Comparison of ENCODE assay signal across 17 cellular contexts in the genomic region with DNA sequence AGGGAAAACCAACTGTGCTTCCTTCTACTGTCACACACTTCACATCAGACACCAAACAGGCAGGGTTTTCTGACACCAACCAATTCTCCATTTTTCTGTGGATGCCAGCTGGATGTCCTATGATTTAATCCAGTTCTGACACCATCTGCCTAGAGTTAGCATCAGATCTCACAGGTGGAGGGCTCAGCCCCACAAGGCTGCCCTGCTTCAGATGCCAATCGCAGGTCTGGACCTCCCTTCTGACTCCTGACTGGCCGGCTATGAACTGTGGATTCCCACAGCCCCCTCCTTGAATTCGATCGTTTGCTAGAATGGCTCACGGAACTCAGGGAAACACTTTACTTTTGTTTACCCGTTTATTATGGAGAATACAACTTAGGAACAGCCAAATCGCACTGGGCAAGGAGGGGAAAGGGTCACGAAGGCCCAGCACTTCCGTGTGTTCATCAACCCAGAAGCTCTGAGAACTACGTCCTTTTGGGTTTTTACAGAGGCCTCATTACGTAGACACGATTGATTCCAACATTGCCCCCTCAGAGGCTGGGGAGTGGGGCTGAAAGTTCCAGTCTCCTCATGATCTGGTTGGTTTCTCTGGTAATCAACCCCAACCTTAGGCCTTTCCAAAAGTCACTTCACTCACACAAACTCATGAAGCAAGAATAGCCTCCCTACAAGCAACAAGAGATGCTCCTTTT. TPM values are rescaled to one million over a fixed set of nuclear protein-coding genes. Genes with fewer than 3 reads are reported as not detected.
DNase-seq lines count a peak whose midpoint lies in the region; ATAC-seq, FAIRE-seq and TF ChIP-seq lines count a peak whose summit lies in the region.
"Had no signal": no experiment of that assay in that cellular context is flagged by ENCODE, and none has a peak within 500 bp of the region (broad histone marks: within the 10 kb centered on the region; RNA-seq: fewer than 3 reads in every experiment).

No MANE protein-coding gene starts in this region.

- H3K27ac Mint-ChIP-seq in GM23338 (no peak overlapping the region), neural progenitor cell (no peak overlapping the region)
- no peak overlapping the region for H3K27ac Mint-ChIP-seq in activated CD8-positive, alpha-beta T cell treated with anti-CD3 and anti-CD28 coated beads for 36 hours

- H4K20me1 ChIP-seq in GM23338 (replicated peaks; ENCODE audit: insufficient read depth): no peaks in the 10 kb centered on the region
- H4K20me1 ChIP-seq in neural progenitor cell (ENCODE audit: low read depth): no peaks in the 10 kb centered on the region

- DNase-seq in GM23338 (ENCODE audit: low spot score) (no peak), NCI-H1694 treated with DMSO at 0.1 percent for 48 hours (lab: John Stamatoyannopoulos, UW) (peak; percentile 10), bronchial epithelial cell (ENCODE audit: low read depth) (no peak), neural progenitor cell (ENCODE audit: low spot score) (no peak), GM12892 (ENCODE audit: insufficient read length) (no peak), epidermal melanocyte (ENCODE audit: insufficient read length, low spot score) (no peak)
- DNase-seq in activated CD8-positive, alpha-beta T cell treated with anti-CD3 and anti-CD28 coated beads for 36 hours: no peak
- DNase-seq: BE2C; CD4-positive, alpha-beta memory T cell; DND-41; GDM1; H7 had no signal

- no peak for ATAC-seq in GM23338
- ATAC-seq in activated CD8-positive, alpha-beta T cell treated with anti-CD3 and anti-CD28 coated beads for 36 hours: no peak
- ATAC-seq: A549 had no signal

- no peaks in the 10 kb centered on the region for H3F3A ChIP-seq in GM23338 (replicated peaks; ENCODE audit: low read depth)
- no peaks in the 10 kb centered on the region for H3F3A ChIP-seq in neural progenitor cell (ENCODE audit: low read depth)

- peak; percentile 18 for FAIRE-seq in bronchial epithelial cell (lab: Jason Lieb, UNC)
- FAIRE-seq in GM12892 (lab: Jason Lieb, UNC): no peak
- FAIRE-seq: A549, GM18507, HTR-8/SVneo had no signal

- no peak overlapping the region for H3K4me3 Mint-ChIP-seq in GM23338
- H3K4me3 Mint-ChIP-seq in neural progenitor cell: no peak overlapping the region
- no peak overlapping the region for H3K4me3 Mint-ChIP-seq in activated CD8-positive, alpha-beta T cell treated with anti-CD3 and anti-CD28 coated beads for 36 hours
- H3K4me3 Mint-ChIP-seq: CD4-positive, alpha-beta memory T cell had no signal

- TF ChIP-seq CTCF in GM23338 (conservative IDR thresholded peaks at IDR 0.05; ENCODE audit: low read depth in 2 of 2) (no peak), bronchial epithelial cell (IDR thresholded peaks at IDR 0.05; ENCODE audit: insufficient read depth, low read length, severe bottlenecking) (no peak), neural progenitor cell (IDR thresholded peaks at IDR 0.05) (no peak)
- TF ChIP-seq CTCF in activated CD8-positive, alpha-beta T cell treated with anti-CD3 and anti-CD28 coated beads for 36 hours (IDR thresholded peaks at IDR 0.05): no peak

- POLR2A ChIA-PET in activated CD8-positive, alpha-beta T cell treated with anti-CD3 and anti-CD28 coated beads for 36 hours (lab: Charles Lee): no interaction called here

- H3K27ac ChIP-seq in GM23338 (ENCODE audit: low read depth) (no peak overlapping the region), neural progenitor cell (no peak overlapping the region)
- H3K27ac ChIP-seq: A549, C4-2B had no signal

- H3K36me3 ChIP-seq in GM23338 (ENCODE audit: insufficient read depth) (no peaks in the 10 kb centered on the region), bronchial epithelial cell (ENCODE audit: control insufficient read depth, insufficient read depth, low read length) (no peaks in the 10 kb centered on the region), neural progenitor cell (no peaks in the 10 kb centered on the region)
- H3K36me3 ChIP-seq: BE2C had no signal

- H3K9me2 ChIP-seq in GM23338 (ENCODE audit: insufficient read depth): no peaks in the 10 kb centered on the region

- no peaks in the 10 kb centered on the region for H3K4me1 Mint-ChIP-seq in GM23338
- H3K4me1 Mint-ChIP-seq in neural progenitor cell: no peaks in the 10 kb centered on the region
- peaks cover 15% of the 10 kb centered on the region for H3K4me1 Mint-ChIP-seq in activated CD8-positive, alpha-beta T cell treated with anti-CD3 and anti-CD28 coated beads for 36 hours (ENCODE audit: low read depth)

- no peak overlapping the region for H3K4me3 ChIP-seq in GM23338
- no peak overlapping the region for H3K4me3 ChIP-seq in bronchial epithelial cell (ENCODE audit: low read depth, low read length)
- no peak overlapping the region for H3K4me3 ChIP-seq in neural progenitor cell
- H3K4me3 ChIP-seq: A549 had no signal

- no peaks in the 10 kb centered on the region for H3K9me3 ChIP-seq in neural progenitor cell (ENCODE audit: low read depth)
- H3K9me3 ChIP-seq: A549, BE2C had no signal

- no peaks in the 10 kb centered on the region for H3K27me3 ChIP-seq in GM23338 (ENCODE audit: insufficient read depth)
- no peaks in the 10 kb centered on the region for H3K27me3 ChIP-seq in bronchial epithelial cell (ENCODE audit: control insufficient read depth, insufficient read depth, low read length)
- no peaks in the 10 kb centered on the region for H3K27me3 ChIP-seq in neural progenitor cell

- H3K4me1 ChIP-seq in GM23338 (ENCODE audit: insufficient read depth) (no peaks in the 10 kb centered on the region), neural progenitor cell (no peaks in the 10 kb centered on the region)
- H3K4me1 ChIP-seq: A549, BE2C had no signal

- no peak overlapping the region for H3K9ac ChIP-seq in neural progenitor cell

- H3K9me3 Mint-ChIP-seq in GM23338: peaks cover 8% of the 10 kb centered on the region; the same call in 2 of the 3 replicates
- peaks cover 2% of the 10 kb centered on the region for H3K9me3 Mint-ChIP-seq in neural progenitor cell
- no peaks in the 10 kb centered on the region for H3K9me3 Mint-ChIP-seq in activated CD8-positive, alpha-beta T cell treated with anti-CD3 and anti-CD28 coated beads for 36 hours

- H2AFZ ChIP-seq in GM23338: peak overlapping the region; percentile 72; the same call in 1 of the 2 replicates
- peak overlapping the region; percentile 5 for H2AFZ ChIP-seq in neural progenitor cell (replicated peaks)

- H3K79me2 ChIP-seq in GM23338 (replicated peaks; ENCODE audit: insufficient read depth) (no peaks in the 10 kb centered on the region), neural progenitor cell (ENCODE audit: low read depth) (no peaks in the 10 kb centered on the region)

- H3K27me3 Mint-ChIP-seq in GM23338 (ENCODE audit: insufficient read depth, low read depth, poor library complexity) (peaks cover 4% of the 10 kb centered on the region), neural progenitor cell (ENCODE audit: insufficient read depth, low read depth) (peaks cover 2% of the 10 kb centered on the region)
- H3K27me3 Mint-ChIP-seq in activated CD8-positive, alpha-beta T cell treated with anti-CD3 and anti-CD28 coated beads for 36 hours: peaks cover 2% of the 10 kb centered on the region

- CTCF ChIA-PET in activated CD8-positive, alpha-beta T cell treated with anti-CD3 and anti-CD28 coated beads for 36 hours (lab: Charles Lee): no interaction called here

- H3K4me2 ChIP-seq in GM23338: no peak overlapping the region
- H3K4me2 ChIP-seq in neural progenitor cell: no peak overlapping the region
- H3K4me2 ChIP-seq: A549 had no signal

- TF ChIP-seq POLR2A in GM12892 (IDR thresholded peaks at IDR 0.05; ENCODE audit: low read depth, low read length): no peak

- intact Hi-C loops in activated CD8-positive, alpha-beta T cell treated with anti-CD3 and anti-CD28 coated beads for 36 hours (cut with micrococcal nuclease): loop anchor here (10.0 kb wide), 2 partner anchors 239 to 589 kb away; no protein-coding TSS in a partner anchor

- no peaks in the 10 kb centered on the region for H3K36me3 Mint-ChIP-seq in GM23338 (ENCODE audit: low read depth)
- no peaks in the 10 kb centered on the region for H3K36me3 Mint-ChIP-seq in neural progenitor cell
- no peaks in the 10 kb centered on the region for H3K36me3 Mint-ChIP-seq in activated CD8-positive, alpha-beta T cell treated with anti-CD3 and anti-CD28 coated beads for 36 hours (ENCODE audit: low read depth)
- H3K36me3 Mint-ChIP-seq: CD4-positive, alpha-beta memory T cell had no signal

RNA-seq across cellular contexts. Expression of gene MAS1, which starts 25.4 kb away (rescaled TPM):
- 0.03 and 0.08 TPM in 2 replicates for total RNA-seq in GM23338 (2014; rRNA removed; shearing (Covaris generic))
- polyA plus RNA-seq in GM23338 (2016; fragmentation: Nextera tagmentation; extraction: Ambion mirVana): not detected in 2 replicates
- total RNA-seq in bronchial epithelial cell: not detected in 2 replicates
- not detected in 2 replicates for total RNA-seq in neural progenitor cell (ENCODE audit: low replicate concordance)
- polyA plus RNA-seq in GM12892 (2012; ENCODE audit: missing spikeins): not detected
- not detected for total RNA-seq in activated CD8-positive, alpha-beta T cell treated with anti-CD3 and anti-CD28 coated beads for 36 hours
- total RNA-seq: CD4-positive, alpha-beta memory T cell; H7 had no signal
- polyA plus RNA-seq: A549; AG04450; CD4-positive, alpha-beta memory T cell had no signal
